ENCODE assay signal across 8 cellular contexts in the genomic region with DNA sequence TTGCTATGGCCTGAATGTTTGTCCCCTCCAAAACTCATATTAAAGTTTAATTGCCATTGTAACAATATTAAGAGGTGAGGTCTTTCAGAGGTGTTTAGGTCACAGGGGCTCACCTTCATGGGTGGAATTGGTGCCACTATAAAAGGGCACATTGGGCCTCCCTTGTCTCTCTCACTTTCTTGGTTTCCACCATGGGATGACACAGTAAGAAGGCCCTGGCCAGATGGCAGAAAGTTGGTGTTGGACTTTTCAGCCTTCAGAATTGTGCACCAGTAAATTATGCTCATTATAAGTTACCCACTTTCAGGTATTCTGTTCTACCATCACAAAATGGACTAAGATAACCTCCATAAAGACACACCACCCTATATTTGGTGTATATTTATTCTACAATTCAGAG.
"Had no signal": no experiment of that assay in that cellular context is flagged by ENCODE, and none has a peak within 500 bp of the region (broad histone marks: within the 10 kb centered on the region; RNA-seq: fewer than 3 reads in every experiment).

No MANE protein-coding gene starts in this region.

- DNase-seq: GDM1, GF-D8 had no signal

- FAIRE-seq: G401.6, GM12878, GM12891, GM12892, GM18507, GM19239 had no signal

- ATAC-seq: GM12878 had no signal

- H3K4me3 ChIP-seq: GM12878 had no signal
